2 cellular contexts compared by ENCODE assay signal in the genomic region with DNA sequence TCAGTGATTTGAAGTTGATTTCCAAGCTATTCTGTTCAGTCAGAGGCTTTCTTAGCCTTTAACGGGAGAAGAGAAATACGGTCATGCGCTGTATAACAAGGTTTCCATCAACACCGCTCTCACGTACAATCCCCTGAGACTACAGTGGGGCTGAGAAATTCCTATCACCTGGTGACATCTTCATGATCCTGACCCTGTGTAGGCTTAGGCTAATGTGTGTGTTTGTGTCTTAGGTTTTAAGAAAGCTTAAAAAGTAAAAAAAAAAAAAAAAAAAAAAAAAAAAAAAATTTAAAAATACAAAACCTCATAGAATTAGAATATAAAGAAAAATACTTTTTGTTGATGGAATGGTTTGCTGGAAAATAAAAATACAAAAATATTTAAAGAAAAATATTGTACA.
TF ChIP-seq lines count a peak whose summit lies in the region.

No MANE protein-coding gene starts in this region.

TF ChIP-seq in SK-N-SH treated with all-trans-retinoic acid at 6 μM for 48 hours, 23 proteins besides CTCF, POLR2A, EP300 and RAD21 (continued from another document):
- no peak for TF ChIP-seq CSRNP3 (CRISPR knock-in tag; IDR thresholded peaks at IDR 0.05)
- no peak for TF ChIP-seq CSDC2 (CRISPR knock-in tag; IDR thresholded peaks at IDR 0.05)
- TF ChIP-seq TOX (CRISPR knock-in tag; IDR thresholded peaks at IDR 0.05; ENCODE audit: borderline replicate concordance): no peak
- TF ChIP-seq, protein P1, sequence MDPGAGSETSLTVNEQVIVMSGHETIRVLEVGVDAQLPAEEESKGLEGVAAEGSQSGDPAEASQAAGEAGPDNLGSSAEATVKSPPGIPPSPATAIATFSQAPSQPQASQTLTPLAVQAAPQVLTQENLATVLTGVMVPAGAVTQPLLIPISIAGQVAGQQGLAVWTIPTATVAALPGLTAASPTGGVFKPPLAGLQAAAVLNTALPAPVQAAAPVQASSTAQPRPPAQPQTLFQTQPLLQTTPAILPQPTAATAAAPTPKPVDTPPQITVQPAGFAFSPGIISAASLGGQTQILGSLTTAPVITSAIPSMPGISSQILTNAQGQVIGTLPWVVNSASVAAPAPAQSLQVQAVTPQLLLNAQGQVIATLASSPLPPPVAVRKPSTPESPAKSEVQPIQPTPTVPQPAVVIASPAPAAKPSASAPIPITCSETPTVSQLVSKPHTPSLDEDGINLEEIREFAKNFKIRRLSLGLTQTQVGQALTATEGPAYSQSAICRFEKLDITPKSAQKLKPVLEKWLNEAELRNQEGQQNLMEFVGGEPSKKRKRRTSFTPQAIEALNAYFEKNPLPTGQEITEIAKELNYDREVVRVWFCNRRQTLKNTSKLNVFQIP (CRISPR knock-in tag; IDR thresholded peaks at IDR 0.05; ENCODE audit: borderline replicate concordance, low read depth): no peak
- TF ChIP-seq BACH2 (CRISPR knock-in tag; IDR thresholded peaks at IDR 0.05; ENCODE audit: borderline replicate concordance): no peak
- TF ChIP-seq, protein P2, sequence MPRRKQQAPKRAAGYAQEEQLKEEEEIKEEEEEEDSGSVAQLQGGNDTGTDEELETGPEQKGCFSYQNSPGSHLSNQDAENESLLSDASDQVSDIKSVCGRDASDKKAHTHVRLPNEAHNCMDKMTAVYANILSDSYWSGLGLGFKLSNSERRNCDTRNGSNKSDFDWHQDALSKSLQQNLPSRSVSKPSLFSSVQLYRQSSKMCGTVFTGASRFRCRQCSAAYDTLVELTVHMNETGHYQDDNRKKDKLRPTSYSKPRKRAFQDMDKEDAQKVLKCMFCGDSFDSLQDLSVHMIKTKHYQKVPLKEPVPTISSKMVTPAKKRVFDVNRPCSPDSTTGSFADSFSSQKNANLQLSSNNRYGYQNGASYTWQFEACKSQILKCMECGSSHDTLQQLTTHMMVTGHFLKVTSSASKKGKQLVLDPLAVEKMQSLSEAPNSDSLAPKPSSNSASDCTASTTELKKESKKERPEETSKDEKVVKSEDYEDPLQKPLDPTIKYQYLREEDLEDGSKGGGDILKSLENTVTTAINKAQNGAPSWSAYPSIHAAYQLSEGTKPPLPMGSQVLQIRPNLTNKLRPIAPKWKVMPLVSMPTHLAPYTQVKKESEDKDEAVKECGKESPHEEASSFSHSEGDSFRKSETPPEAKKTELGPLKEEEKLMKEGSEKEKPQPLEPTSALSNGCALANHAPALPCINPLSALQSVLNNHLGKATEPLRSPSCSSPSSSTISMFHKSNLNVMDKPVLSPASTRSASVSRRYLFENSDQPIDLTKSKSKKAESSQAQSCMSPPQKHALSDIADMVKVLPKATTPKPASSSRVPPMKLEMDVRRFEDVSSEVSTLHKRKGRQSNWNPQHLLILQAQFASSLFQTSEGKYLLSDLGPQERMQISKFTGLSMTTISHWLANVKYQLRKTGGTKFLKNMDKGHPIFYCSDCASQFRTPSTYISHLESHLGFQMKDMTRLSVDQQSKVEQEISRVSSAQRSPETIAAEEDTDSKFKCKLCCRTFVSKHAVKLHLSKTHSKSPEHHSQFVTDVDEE (CRISPR knock-in tag; IDR thresholded peaks at IDR 0.05): no peak
- no peak for TF ChIP-seq ZFP3 (CRISPR knock-in tag; IDR thresholded peaks at IDR 0.05)
- no peak for TF ChIP-seq GLIS3 (CRISPR knock-in tag; IDR thresholded peaks at IDR 0.05)
- no peak for TF ChIP-seq OSR1 (CRISPR knock-in tag; IDR thresholded peaks at IDR 0.05)
- no peak for TF ChIP-seq ISL1 (CRISPR knock-in tag; IDR thresholded peaks at IDR 0.05)
- no peak for TF ChIP-seq ESRRG (CRISPR knock-in tag; IDR thresholded peaks at IDR 0.05)
- no peak for TF ChIP-seq ZNF565 (CRISPR knock-in tag; conservative IDR thresholded peaks at IDR 0.05; ENCODE audit: low read depth)
- no peak for TF ChIP-seq ZFP30 (CRISPR knock-in tag; IDR thresholded peaks at IDR 0.05)
TF ChIP-seq in SK-N-SH treated with all-trans-retinoic acid at 6 μM for 48 hours: peak in this region for 0.

TF ChIP-seq in GM23338, 12 proteins besides CTCF, POLR2A, EP300 and RAD21 (continued from another document):
- TF ChIP-seq ZNF462 (CRISPR knock-in tag; IDR thresholded peaks at IDR 0.05) (no peak), ETS1 (IDR thresholded peaks at IDR 0.05) (no peak), EZH2 (IDR thresholded peaks at IDR 0.05; ENCODE audit: low read depth, unreplicated experiment) (no peak), STAT1 (IDR thresholded peaks at IDR 0.05; ENCODE audit: unreplicated experiment) (no peak), EZH2phosphoT487 (IDR thresholded peaks at IDR 0.05; ENCODE audit: unreplicated experiment) (no peak), JUNB (IDR thresholded peaks at IDR 0.05; ENCODE audit: unreplicated experiment) (no peak), CREB1 (CRISPR knock-in tag; IDR thresholded peaks at IDR 0.05; ENCODE audit: low read depth) (no peak)
